In genomic region chr15:43602233-43602632, GRCh38 we compare ENCODE assay signal across 1 cellular context.
TF ChIP-seq lines count a peak whose summit lies in the region.

No MANE protein-coding gene starts in this region.

TF ChIP-seq in HEK293, 187 proteins besides CTCF, POLR2A, EP300 and RAD21 (continued from another document):
- TF ChIP-seq KLF9 (tag by site-specific recombination; IDR thresholded peaks at IDR 0.05; ENCODE audit: low read depth), result peak; percentile 58; the same call in 1 of the 2 replicates
- peak; percentile 25; the same call in 1 of the 2 replicates for TF ChIP-seq ZBTB8A (tag by site-specific recombination; IDR thresholded peaks at IDR 0.05)
- TF ChIP-seq GLIS1 (tag by site-specific recombination; IDR thresholded peaks at IDR 0.05), result peak; percentile 91
- TF ChIP-seq ZNF600 (tag by site-specific recombination; IDR thresholded peaks at IDR 0.05), result peak; percentile 65; the same call in 1 of the 2 replicates
- TF ChIP-seq ZXDB (tag by site-specific recombination; IDR thresholded peaks at IDR 0.05), result peak; percentile 23; the same call in 1 of the 2 replicates
